ENCODE assay signal across 8 cellular contexts in genomic region chr9:35814841-35815543, GRCh38. TPM values are rescaled to one million over a fixed set of nuclear protein-coding genes. Genes with fewer than 3 reads are reported as not detected.
DNase-seq lines count a peak whose midpoint lies in the region; ATAC-seq and TF ChIP-seq lines count a peak whose summit lies in the region.

Gene HINT2 (minus strand): TSS chr9:35815042. CDS start chr9:35814979, 63 bp downstream.

- peaks cover 29% of the 10 kb centered on the region for H3K4me1 ChIP-seq in CD8-positive, alpha-beta memory T cell (ENCODE audit: insufficient read depth, low read length)
- peaks cover 9 to 15% of the 10 kb centered on the region in 2 donors for H3K4me1 ChIP-seq in lung (ENCODE audit: control insufficient read depth in 2 of 2, insufficient read depth in 2 of 2, low read length in 2 of 2)

- H3K36me3 Mint-ChIP-seq in CD8-positive, alpha-beta memory T cell: peaks cover 0 to 10% (median 0%) of the 10 kb centered on the region in 3 donors

- CTCF ChIA-PET in CD8-positive, alpha-beta memory T cell (lab: Charles Lee): interaction anchor here (1.0 to 1.8 kb wide), 10 partner anchors 10 to 211 kb away, joined by 3 to 16 read pairs (median 4); partner anchors contain the start of gene FAM221B

- 0 to 1% methylated on average over 51 to 52 of the region's 52 CpGs for WGBS in lung, 2 donors

- no peaks in the 10 kb centered on the region for H3K27me3 ChIP-seq in CD8-positive, alpha-beta memory T cell (ENCODE audit: insufficient read depth, low read length, poor library complexity, severe bottlenecking)
- H3K27me3 ChIP-seq in lung (ENCODE audit: control insufficient read depth, insufficient read depth): no peaks in the 10 kb centered on the region

- H3K27ac ChIP-seq in CD8-positive, alpha-beta memory T cell (ENCODE audit: low read depth, low read length): peak within 1 kb of the TSS; percentile 65
- peak within 1 kb of the TSS; percentile 92 to 98 for H3K27ac ChIP-seq in lung (ENCODE audit: low read depth in 1 of 2, low read length in 1 of 2)

- H3K4me1 Mint-ChIP-seq in CD8-positive, alpha-beta memory T cell: peaks cover 36 to 49% (median 43%) of the 10 kb centered on the region in 3 donors

- POLR2A ChIA-PET in CD8-positive, alpha-beta memory T cell (lab: Charles Lee): interaction anchor here (0.6 to 1.1 kb wide), 6 partner anchors 14 to 323 kb away, joined by 3 to 8 read pairs (median 4); partner anchors contain the start of genes CREB3, FAM221B, TLN1 and TMEM8B

- H3K4me3 Mint-ChIP-seq in CD8-positive, alpha-beta memory T cell: peak within 1 kb of the TSS; percentile 91 to 98 (median 96)

- H3K9me3 ChIP-seq in CD8-positive, alpha-beta memory T cell (ENCODE audit: low read length): no peaks in the 10 kb centered on the region
- H3K9me3 ChIP-seq in lung (ENCODE audit: control insufficient read depth in 2 of 2, insufficient read depth in 1 of 2, low read length in 1 of 2): no peaks in the 10 kb centered on the region

- peak within 1 kb of the TSS; percentile 91 for H3K4me3 ChIP-seq in CD8-positive, alpha-beta memory T cell (ENCODE audit: low read length)
- peak within 1 kb of the TSS; percentile 88 for H3K4me3 ChIP-seq in lung

- no peaks in the 10 kb centered on the region for H3K9me3 Mint-ChIP-seq in CD8-positive, alpha-beta memory T cell

- ATAC-seq in GM19468 (IDR thresholded peaks at IDR 0.05; ENCODE audit: extremely low read depth, unreplicated experiment): peak; percentile 50
- ATAC-seq in lung (ENCODE audit: insufficient read depth, low FRiP score): peak; percentile 95

- no peaks in the 10 kb centered on the region for H3K36me3 ChIP-seq in CD8-positive, alpha-beta memory T cell (ENCODE audit: insufficient read depth, low read length)
- H3K36me3 ChIP-seq in lung (ENCODE audit: control insufficient read depth in 2 of 2, insufficient read depth in 2 of 2, low read length in 2 of 2): peaks cover 0 to 1% of the 10 kb centered on the region in 2 donors

- peak; percentile 96 to 99 (median 96) for DNase-seq in CD8-positive, alpha-beta memory T cell
- DNase-seq in HS-5 (ENCODE audit: low read depth) (peak; percentile 98), lung (ENCODE audit: low spot score) (peak; percentile 97)
- peak; percentile 98 for DNase-seq in NK-92 treated with Interleukin-12 subunit alpha and Interleukin-12 subunit beta, amount 100 ng/mL, for 24 hours (lab: John Stamatoyannopoulos, UW)
- DNase-seq in activated CD8-positive, alpha-beta memory T cell treated with anti-CD3 and anti-CD28 coated beads for 24 hours: peak; percentile 97
- DNase-seq in effector CD4-positive, alpha-beta T cell: peak; percentile 93
- peak; percentile 92 to 96 (median 95) for DNase-seq in stimulated activated CD4-positive, alpha-beta T cell treated with anti-CD3 and anti-CD28 coated beads, TNF-alpha, amount 100 ng/mL, for 4 hours (ENCODE audit: low read depth in 3 of 3)

- TF ChIP-seq CTCF in lung (IDR thresholded peaks at IDR 0.05; ENCODE audit: control extremely low read depth, extremely low read depth): no peak

- H3K27me3 Mint-ChIP-seq in CD8-positive, alpha-beta memory T cell: peaks cover 0 to 12% of the 10 kb centered on the region in 2 donors

- peak within 1 kb of the TSS; percentile 91 to 97 (median 96) for H3K27ac Mint-ChIP-seq in CD8-positive, alpha-beta memory T cell

RNA-seq across cellular contexts. Expression of gene HINT2, which starts in this region (rescaled TPM):
- 10 to 100 TPM; 65.1 to 71.7 TPM for total RNA-seq in CD8-positive, alpha-beta memory T cell
- polyA plus RNA-seq in CD8-positive, alpha-beta memory T cell: 69.4 TPM
- 10 to 100 TPM; 19.9 to 64.9 TPM for total RNA-seq in lung
- polyA plus RNA-seq in lung: 100 to 1,000 TPM in 1 of 2 donors, 10 to 100 TPM in 1; 52.6 to 112 TPM

Comparison
In these comparisons a context has a peak if more than half of its experiments do, and no peak if none do; other contexts are left out.
1. Peak in every context shown above with its lines: DNase-seq, ATAC-seq, H3K4me3 ChIP-seq and H3K27ac ChIP-seq.